Comparison of ENCODE assay signal across 13 cellular contexts in the genomic region with DNA sequence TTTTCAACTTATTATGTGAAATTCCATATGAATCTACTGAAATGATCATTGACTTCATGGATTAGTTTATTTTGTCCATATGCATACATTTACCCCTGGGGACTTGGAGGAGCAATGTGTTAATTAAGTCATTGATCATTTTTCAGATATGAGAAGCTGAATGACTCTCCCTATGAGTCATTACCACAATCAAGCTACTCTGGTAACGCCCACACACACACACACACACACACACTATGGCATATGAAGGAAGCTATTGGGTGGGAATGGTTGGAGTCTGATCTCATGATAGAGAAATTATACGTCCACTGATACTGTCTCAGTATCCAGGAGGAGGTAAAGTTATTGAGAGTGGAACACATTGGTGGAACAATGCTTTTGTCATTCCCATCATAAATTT.
DNase-seq lines count a peak whose midpoint lies in the region; ATAC-seq, FAIRE-seq and TF ChIP-seq lines count a peak whose summit lies in the region.
"Had no signal": no experiment of that assay in that cellular context is flagged by ENCODE, and none has a peak within 500 bp of the region (broad histone marks: within the 10 kb centered on the region; RNA-seq: fewer than 3 reads in every experiment).

No MANE protein-coding gene starts in this region.

- H3K27me3 Mint-ChIP-seq in astrocyte (ENCODE audit: low read depth, unreplicated experiment), result no peaks in the 10 kb centered on the region
- peaks cover 10% of the 10 kb centered on the region for H3K27me3 Mint-ChIP-seq in activated T-helper 2 cell treated with anti-CD3 and anti-CD28 coated beads, Interferon-gamma antibody, Interleukin-2, Interleukin-4, amounts not matched to agents 10 μg/mL and 5 μg/mL and 100 μg/mL, durations not matched to agents 14 hours and 24 hours and 36 hours (ENCODE audit: low read depth)
- H3K27me3 Mint-ChIP-seq in immature natural killer cell (ENCODE audit: low read depth in 3 of 3), result peaks cover 0 to 9% (median 0%) of the 10 kb centered on the region in 3 donors

- TF ChIP-seq CTCF in HEK293 (tag by site-specific recombination; IDR thresholded peaks at IDR 0.05) (no peak), astrocyte (IDR thresholded peaks at IDR 0.05; ENCODE audit: insufficient read depth, low read depth, low read length) (no peak)

- peak; percentile 53 for DNase-seq in AG20443 (ENCODE audit: low spot score)
- peak; percentile 98 for DNase-seq in astrocyte (ENCODE audit: low read depth)
- DNase-seq in left colon, result peak in 1 of 2 donors; percentile 15
- DNase-seq in hippocampal formation (lab: John Stamatoyannopoulos, UW), result no peak
- DNase-seq in pons (ENCODE audit: low spot score), result no peak
- DNase-seq in activated T-helper 2 cell treated with anti-CD3 and anti-CD28 coated beads, Interferon-gamma antibody, Interleukin-2, Interleukin-4, amounts not matched to agents 10 μg/mL and 5 μg/mL and 100 μg/mL, durations not matched to agents 14 hours and 24 hours and 36 hours (ENCODE audit: low spot score), result no peak
- no peak for DNase-seq in immature natural killer cell
- DNase-seq: DND-41, lower lobe of right lung, NCI-H524 treated with DMSO at 0.1 percent for 48 hours, T-helper 9 cell had no signal

- H3K36me3 Mint-ChIP-seq in astrocyte (ENCODE audit: low read depth, unreplicated experiment) (no peaks in the 10 kb centered on the region), immature natural killer cell (no peaks in the 10 kb centered on the region)
- H3K36me3 Mint-ChIP-seq in activated T-helper 2 cell treated with anti-CD3 and anti-CD28 coated beads, Interferon-gamma antibody, Interleukin-2, Interleukin-4, amounts not matched to agents 10 μg/mL and 5 μg/mL and 100 μg/mL, durations not matched to agents 14 hours and 24 hours and 36 hours (ENCODE audit: low read depth), result no peaks in the 10 kb centered on the region
- H3K36me3 Mint-ChIP-seq: stimulated activated memory B cell treated with anti-CD40 and anti-IgM and Interleukin-4, amounts not matched to agents 10 μg/mL and 1 μg/mL and 100 μg/mL, for 72 hours had no signal

- ATAC-seq in left colon, result peak; percentile 82
- ATAC-seq: lower lobe of right lung; stimulated activated memory B cell treated with anti-CD40 and anti-IgM and Interleukin-4, amounts not matched to agents 10 μg/mL and 1 μg/mL and 100 μg/mL, for 72 hours had no signal

- no peak overlapping the region for H3K4me3 ChIP-seq in HEK293 (ENCODE audit: low read depth, low read length)
- H3K4me3 ChIP-seq in astrocyte (ENCODE audit: insufficient read depth, low read depth, low read length), result peak overlapping the region; percentile 27
- H3K4me3 ChIP-seq: lower lobe of right lung had no signal

- H3K9me3 ChIP-seq in HEK293 (ENCODE audit: control insufficient read depth, insufficient read depth, low read depth, low read length), result no peaks in the 10 kb centered on the region
- no peaks in the 10 kb centered on the region for H3K9me3 ChIP-seq in astrocyte (ENCODE audit: insufficient read depth, low read depth, low read length)
- H3K9me3 ChIP-seq: lower lobe of right lung had no signal

- peak overlapping the region; percentile 79 for H3K4me2 ChIP-seq in astrocyte (ENCODE audit: low read length)

- no peaks in the 10 kb centered on the region for H4K20me1 ChIP-seq in astrocyte (ENCODE audit: insufficient read depth, low read length)

- no peaks in the 10 kb centered on the region for H3K9me3 Mint-ChIP-seq in astrocyte (ENCODE audit: unreplicated experiment)
- H3K9me3 Mint-ChIP-seq in activated T-helper 2 cell treated with anti-CD3 and anti-CD28 coated beads, Interferon-gamma antibody, Interleukin-2, Interleukin-4, amounts not matched to agents 10 μg/mL and 5 μg/mL and 100 μg/mL, durations not matched to agents 14 hours and 24 hours and 36 hours, result no peaks in the 10 kb centered on the region
- H3K9me3 Mint-ChIP-seq in immature natural killer cell, result peaks cover 0 to under 1% (median 0%) of the 10 kb centered on the region in 6 donors

- FAIRE-seq in astrocyte (lab: Jason Lieb, UNC), result peak; percentile 74

- CTCF ChIA-PET in HEK293 (lab: Yijun Ruan, JAX), result interaction anchor here (0.6 to 0.9 kb wide), 5 partner anchors 10 to 212 kb away, joined by 3 to 4 read pairs (median 3); no protein-coding TSS in a partner anchor

- no peak overlapping the region for H2AFZ ChIP-seq in astrocyte (ENCODE audit: low read depth, low read length)

- H3K4me1 Mint-ChIP-seq in astrocyte (ENCODE audit: low read depth, unreplicated experiment) (peaks cover 32% of the 10 kb centered on the region), immature natural killer cell (no peaks in the 10 kb centered on the region)
- peaks cover 13% of the 10 kb centered on the region for H3K4me1 Mint-ChIP-seq in activated T-helper 2 cell treated with anti-CD3 and anti-CD28 coated beads, Interferon-gamma antibody, Interleukin-2, Interleukin-4, amounts not matched to agents 10 μg/mL and 5 μg/mL and 100 μg/mL, durations not matched to agents 14 hours and 24 hours and 36 hours (ENCODE audit: low read depth)
- H3K4me1 Mint-ChIP-seq: stimulated activated memory B cell treated with anti-CD40 and anti-IgM and Interleukin-4, amounts not matched to agents 10 μg/mL and 1 μg/mL and 100 μg/mL, for 72 hours had no signal

- no peaks in the 10 kb centered on the region for H3K79me2 ChIP-seq in astrocyte (ENCODE audit: insufficient read depth, low read length)

- POLR2A ChIA-PET in HEK293 (lab: Yijun Ruan, JAX), result interaction anchor here (0.6 to 1.1 kb wide), 3 partner anchors 12 to 417 kb away, joined by 4 to 5 read pairs (median 5); no protein-coding TSS in a partner anchor

- H3K4me1 ChIP-seq in HEK293 (ENCODE audit: control insufficient read depth, insufficient read depth, low read length), result peaks cover 4% of the 10 kb centered on the region; the same call in 1 of the 2 replicates
- peaks cover 20% of the 10 kb centered on the region for H3K4me1 ChIP-seq in astrocyte (ENCODE audit: insufficient read depth, low read length)
- H3K4me1 ChIP-seq: lower lobe of right lung had no signal

- H3K27ac Mint-ChIP-seq in astrocyte (ENCODE audit: unreplicated experiment), result peak overlapping the region; percentile 97
- H3K27ac Mint-ChIP-seq in activated T-helper 2 cell treated with anti-CD3 and anti-CD28 coated beads, Interferon-gamma antibody, Interleukin-2, Interleukin-4, amounts not matched to agents 10 μg/mL and 5 μg/mL and 100 μg/mL, durations not matched to agents 14 hours and 24 hours and 36 hours, result no peak overlapping the region
- H3K27ac Mint-ChIP-seq in immature natural killer cell, result no peak overlapping the region
- H3K27ac Mint-ChIP-seq: stimulated activated memory B cell treated with anti-CD40 and anti-IgM and Interleukin-4, amounts not matched to agents 10 μg/mL and 1 μg/mL and 100 μg/mL, for 72 hours had no signal

- peak overlapping the region; percentile 62 for H3K9ac ChIP-seq in astrocyte (ENCODE audit: low read length)

- H3K27me3 ChIP-seq in astrocyte (ENCODE audit: insufficient read depth, low read length), result no peaks in the 10 kb centered on the region

- no peaks in the 10 kb centered on the region for H3K36me3 ChIP-seq in HEK293 (ENCODE audit: control insufficient read depth in 2 of 2, insufficient read depth in 1 of 2, low read length in 2 of 2)
- no peaks in the 10 kb centered on the region for H3K36me3 ChIP-seq in astrocyte (ENCODE audit: insufficient read depth, low read length)
- H3K36me3 ChIP-seq: lower lobe of right lung had no signal

- H3K4me3 Mint-ChIP-seq in astrocyte (ENCODE audit: unreplicated experiment) (no peak overlapping the region), immature natural killer cell (no peak overlapping the region)
- no peak overlapping the region for H3K4me3 Mint-ChIP-seq in activated T-helper 2 cell treated with anti-CD3 and anti-CD28 coated beads, Interferon-gamma antibody, Interleukin-2, Interleukin-4, amounts not matched to agents 10 μg/mL and 5 μg/mL and 100 μg/mL, durations not matched to agents 14 hours and 24 hours and 36 hours (ENCODE audit: low read depth)
- H3K4me3 Mint-ChIP-seq: stimulated activated memory B cell treated with anti-CD40 and anti-IgM and Interleukin-4, amounts not matched to agents 10 μg/mL and 1 μg/mL and 100 μg/mL, for 72 hours had no signal

- intact Hi-C loops in left colon (cut with DNase I, micrococcal nuclease), result no loop called here
- intact Hi-C loops in activated T-helper 2 cell treated with anti-CD3 and anti-CD28 coated beads, Interferon-gamma antibody, Interleukin-2, Interleukin-4, amounts not matched to agents 10 μg/mL and 5 μg/mL and 100 μg/mL, durations not matched to agents 14 hours and 24 hours and 36 hours (cut with micrococcal nuclease), result no loop called here

- H3K27ac ChIP-seq in HEK293 (ENCODE audit: extremely low read depth, low read depth, low read length) (no peak overlapping the region), astrocyte (ENCODE audit: low read depth, low read length) (peak overlapping the region; percentile 75)
- H3K27ac ChIP-seq: lower lobe of right lung had no signal

TF ChIP-seq in HEK293, 187 proteins besides CTCF, POLR2A, EP300 and RAD21 (continues in another document):
- TF ChIP-seq ZNF366 (tag by site-specific recombination; conservative IDR thresholded peaks at IDR 0.05) (peak; percentile 80), KLF7 (tag by site-specific recombination; IDR thresholded peaks at IDR 0.05; ENCODE audit: borderline replicate concordance) (0 out of 2 replicates have a peak, but pooled peaks have one; percentile 21), ZNF274 (IDR thresholded peaks at IDR 0.05; ENCODE audit: low read length) (no peak), ZNF274 (tag by site-specific recombination; IDR thresholded peaks at IDR 0.05; ENCODE audit: borderline replicate concordance) (no peak), KLF9 (tag by site-specific recombination; IDR thresholded peaks at IDR 0.05; ENCODE audit: low read depth) (peak; percentile 83), SP7 (tag by site-specific recombination; IDR thresholded peaks at IDR 0.05) (peak; percentile 99), ZNF701 (tag by site-specific recombination; IDR thresholded peaks at IDR 0.05) (no peak), SCRT1 (tag by site-specific recombination; IDR thresholded peaks at IDR 0.05; ENCODE audit: borderline replicate concordance) (no peak), KLF16 (tag by site-specific recombination; IDR thresholded peaks at IDR 0.05) (peak; percentile 67), ZNF654 (tag by site-specific recombination; IDR thresholded peaks at IDR 0.05; ENCODE audit: low read depth) (no peak), ZNF473 (tag by site-specific recombination; IDR thresholded peaks at IDR 0.05) (0 out of 2 replicates have a peak, but pooled peaks have one; percentile 24)
- TF ChIP-seq, protein P1, sequence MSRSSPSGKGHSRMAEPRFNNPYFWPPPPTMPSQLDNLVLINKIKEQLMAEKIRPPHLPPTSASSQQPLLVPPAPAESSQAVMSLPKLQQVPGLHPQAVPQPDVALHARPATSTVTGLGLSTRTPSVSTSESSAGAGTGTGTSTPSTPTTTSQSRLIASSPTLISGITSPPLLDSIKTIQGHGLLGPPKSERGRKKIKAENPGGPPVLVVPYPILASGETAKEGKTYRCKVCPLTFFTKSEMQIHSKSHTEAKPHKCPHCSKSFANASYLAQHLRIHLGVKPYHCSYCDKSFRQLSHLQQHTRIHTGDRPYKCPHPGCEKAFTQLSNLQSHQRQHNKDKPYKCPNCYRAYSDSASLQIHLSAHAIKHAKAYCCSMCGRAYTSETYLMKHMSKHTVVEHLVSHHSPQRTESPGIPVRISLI (tag by site-specific recombination; IDR thresholded peaks at IDR 0.05), result no peak

Comparison
In these comparisons a context has a peak if more than half of its experiments do, and no peak if none do; other contexts are left out.
1. DNase-seq: peak in AG20443 (single experiment) and astrocyte (single experiment); none in hippocampal formation (0 of 2), pons (single experiment), activated T-helper 2 cell treated with anti-CD3 and anti-CD28 coated beads, Interferon-gamma antibody, Interleukin-2, Interleukin-4, amounts not matched to agents 10 μg/mL and 5 μg/mL and 100 μg/mL, durations not matched to agents 14 hours and 24 hours and 36 hours (single experiment) and immature natural killer cell (0 of 3).